In genomic region chrX:68703369-68703768, GRCh38 we compare ENCODE assay signal across 24 cellular contexts. TPM values are rescaled to one million over a fixed set of nuclear protein-coding genes. Genes with fewer than 3 reads are reported as not detected.
DNase-seq lines count a peak whose midpoint lies in the region; ATAC-seq, FAIRE-seq and TF ChIP-seq lines count a peak whose summit lies in the region.
"Had no signal": no experiment of that assay in that cellular context is flagged by ENCODE, and none has a peak within 500 bp of the region (broad histone marks: within the 10 kb centered on the region; RNA-seq: fewer than 3 reads in every experiment).

No MANE protein-coding gene starts in this region.

- no peak overlapping the region for H4K5ac ChIP-seq in IMR-90 (ENCODE audit: low read depth, low read length)

- H4K20me1 ChIP-seq in BLaER1 (no peaks in the 10 kb centered on the region; the same call in 1 of the 2 replicates), IMR-90 (ENCODE audit: insufficient read depth, low read length) (no peaks in the 10 kb centered on the region)

- TF ChIP-seq RAD21 in IMR-90 (IDR thresholded peaks at IDR 0.05; ENCODE audit: low read length): no peak

- H3K9me3 ChIP-seq in BLaER1 (no peaks in the 10 kb centered on the region), IMR-90 (ENCODE audit: control insufficient read depth, insufficient read depth, low read length) (no peaks in the 10 kb centered on the region), right lobe of liver (no peaks in the 10 kb centered on the region)
- H3K9me3 ChIP-seq: A549, BE2C had no signal

- H3K27ac ChIP-seq in BLaER1 (no peak overlapping the region), IMR-90 (ENCODE audit: insufficient read depth, low read length) (no peak overlapping the region), right lobe of liver (peak overlapping the region in 1 of 3 donors; percentile 39)
- H3K27ac ChIP-seq: A549 had no signal

- H2AFZ ChIP-seq in IMR-90 (replicated peaks; ENCODE audit: low read length, poor library complexity): peak overlapping the region; percentile 9

- DNase-seq in IMR-90 (no peak), endothelial cell (ENCODE audit: low spot score) (no peak), right lobe of liver (peak in 1 of 3 donors; percentile 40), NCI-H2107 (lab: John Stamatoyannopoulos, UW) (no peak), GM12892 (ENCODE audit: insufficient read length) (no peak)
- DNase-seq in activated CD4-positive, alpha-beta T cell treated with anti-CD3 and anti-CD28 coated beads, Interleukin-2, amount 10 ng/mL, durations not matched to agents 24 days and 14 days: no peak
- DNase-seq: activated CD4-positive, alpha-beta T cell treated with anti-CD3 and anti-CD28 coated beads for 36 hours; activated naive CD4-positive, alpha-beta T cell treated with anti-CD3 and anti-CD28 coated beads, Interleukin-2, amount 10 ng/mL, durations not matched to agents 7 days and 5 days; activated T-cell treated with anti-CD3 and anti-CD28 coated beads, Interleukin-2, amount 50 U/mL, for 72 hours; aorta; BE2C; erythroblast; foreskin melanocyte; Karpas-422; NCI-H510A; stimulated activated CD8-positive, alpha-beta memory T cell treated with anti-CD3 and anti-CD28 coated beads, Interleukin-4, amount 100 ng/mL, for 48 hours had no signal

- peaks cover 4% of the 10 kb centered on the region for H3K36me3 Mint-ChIP-seq in endothelial cell (ENCODE audit: low read depth, unreplicated experiment)
- no peaks in the 10 kb centered on the region for H3K36me3 Mint-ChIP-seq in activated CD4-positive, alpha-beta T cell treated with anti-CD3 and anti-CD28 coated beads, Interleukin-2, amount 10 ng/mL, durations not matched to agents 24 days and 14 days (ENCODE audit: low read depth)
- H3K36me3 Mint-ChIP-seq: activated naive CD4-positive, alpha-beta T cell treated with anti-CD3 and anti-CD28 coated beads, Interleukin-2, amount 10 ng/mL, durations not matched to agents 7 days and 5 days had no signal

- H3K79me1 ChIP-seq in IMR-90 (ENCODE audit: low read depth in 1 of 2, low read length in 2 of 2): no peaks in the 10 kb centered on the region

- no TSS peak for BruUV-seq in IMR-90 (replicated peaks; lab: Mats Ljungman, UMichigan)

- dilution Hi-C loops in IMR-90 (cut with HindIII; ENCODE audit: low sequenced_read_pairs, unreplicated experiment): no loop called here

- no peaks in the 10 kb centered on the region for H3K9me1 ChIP-seq in IMR-90 (ENCODE audit: insufficient read depth, low read length)

- no peak for ATAC-seq in IMR-90 (ENCODE audit: low read depth)
- ATAC-seq in right lobe of liver: peak in 3 of 4 donors; percentile 2 to 12 (median 2)
- ATAC-seq in HG03378 (IDR thresholded peaks at IDR 0.05; ENCODE audit: unreplicated experiment): no peak
- ATAC-seq: A549; activated CD4-positive, alpha-beta T cell treated with anti-CD3 and anti-CD28 coated beads for 36 hours; activated T-cell treated with anti-CD3 and anti-CD28 coated beads, Interleukin-2, amount 50 U/mL, for 72 hours; SK-N-SH treated with all-trans-retinoic acid at 6 μM for 48 hours had no signal

- H3K18ac ChIP-seq in IMR-90 (ENCODE audit: low read depth, low read length): no peak overlapping the region

- H2BK20ac ChIP-seq in IMR-90 (ENCODE audit: low read depth, low read length): no peak overlapping the region

- peaks cover 89% of the 10 kb centered on the region for H3K27me3 ChIP-seq in BLaER1
- H3K27me3 ChIP-seq in IMR-90 (ENCODE audit: control insufficient read depth, insufficient read depth, low read length): peaks cover 13% of the 10 kb centered on the region; the same call in 1 of the 2 replicates
- H3K27me3 ChIP-seq in right lobe of liver: no peaks in the 10 kb centered on the region
- H3K27me3 ChIP-seq: BE2C had no signal

- no peak overlapping the region for H3K23ac ChIP-seq in IMR-90 (ENCODE audit: low read depth, low read length)

- H3K9ac ChIP-seq in BLaER1 (no peak overlapping the region), IMR-90 (ENCODE audit: low read depth, low read length) (no peak overlapping the region)

- H3K9me3 Mint-ChIP-seq in endothelial cell (ENCODE audit: unreplicated experiment): no peaks in the 10 kb centered on the region
- H3K9me3 Mint-ChIP-seq in activated CD4-positive, alpha-beta T cell treated with anti-CD3 and anti-CD28 coated beads, Interleukin-2, amount 10 ng/mL, durations not matched to agents 24 days and 14 days: no peaks in the 10 kb centered on the region
- H3K9me3 Mint-ChIP-seq: activated naive CD4-positive, alpha-beta T cell treated with anti-CD3 and anti-CD28 coated beads, Interleukin-2, amount 10 ng/mL, durations not matched to agents 7 days and 5 days; activated T-cell treated with anti-CD3 and anti-CD28 coated beads, Interleukin-2, amount 50 U/mL, for 72 hours; central memory CD8-positive, alpha-beta T cell had no signal

- H3K36me3 ChIP-seq in BLaER1 (no peaks in the 10 kb centered on the region), IMR-90 (ENCODE audit: control insufficient read depth, insufficient read depth, low read length) (no peaks in the 10 kb centered on the region), right lobe of liver (no peaks in the 10 kb centered on the region)
- H3K36me3 ChIP-seq: BE2C had no signal

- no peak overlapping the region for H3K56ac ChIP-seq in IMR-90 (ENCODE audit: extremely low read depth, insufficient read depth, low read length)

- FAIRE-seq in GM12892 (lab: Jason Lieb, UNC): no peak
- FAIRE-seq: A549, GM19239, RCC 7860 had no signal

- H3K27me3 Mint-ChIP-seq in endothelial cell (ENCODE audit: unreplicated experiment): no peaks in the 10 kb centered on the region
- H3K27me3 Mint-ChIP-seq in activated CD4-positive, alpha-beta T cell treated with anti-CD3 and anti-CD28 coated beads, Interleukin-2, amount 10 ng/mL, durations not matched to agents 24 days and 14 days: no peaks in the 10 kb centered on the region
- H3K27me3 Mint-ChIP-seq: activated CD4-positive, alpha-beta T cell treated with anti-CD3 and anti-CD28 coated beads for 36 hours; activated naive CD4-positive, alpha-beta T cell treated with anti-CD3 and anti-CD28 coated beads, Interleukin-2, amount 10 ng/mL, durations not matched to agents 7 days and 5 days; central memory CD8-positive, alpha-beta T cell had no signal

- no peak overlapping the region for H3K14ac ChIP-seq in IMR-90 (replicated peaks; ENCODE audit: low read depth, low read length)

- H3K4ac ChIP-seq in IMR-90 (ENCODE audit: low read depth, low read length): no peak overlapping the region

- H2BK120ac ChIP-seq in IMR-90 (ENCODE audit: low read depth, low read length): no peak overlapping the region

- intact Hi-C loops in IMR-90 (cut with micrococcal nuclease): loop anchor here (10.0 kb wide), 1 partner anchor 169 kb away; no protein-coding TSS in a partner anchor
- intact Hi-C loops in right lobe of liver (cut with DNase I): no loop called here
- intact Hi-C loops in activated CD4-positive, alpha-beta T cell treated with anti-CD3 and anti-CD28 coated beads, Interleukin-2, amount 10 ng/mL, durations not matched to agents 24 days and 14 days (cut with micrococcal nuclease): no loop called here

- no peak for TF ChIP-seq POLR2A in IMR-90 (IDR thresholded peaks at IDR 0.05; ENCODE audit: low read depth, low read length)
- no peak for TF ChIP-seq POLR2A in right lobe of liver (IDR thresholded peaks at IDR 0.05)
- TF ChIP-seq POLR2A in GM12892 (IDR thresholded peaks at IDR 0.05; ENCODE audit: low read depth, low read length): no peak

- H3K4me1 ChIP-seq in BLaER1 (peaks cover 9% of the 10 kb centered on the region), IMR-90 (ENCODE audit: control insufficient read depth, insufficient read depth, low read length) (no peaks in the 10 kb centered on the region), right lobe of liver (peaks cover 0 to 20% (median 6%) of the 10 kb centered on the region in 4 donors)
- H3K4me1 ChIP-seq: A549, BE2C had no signal

- H4K8ac ChIP-seq in IMR-90 (ENCODE audit: low read depth in 2 of 2, low read length in 2 of 2): no peak overlapping the region

- peak overlapping the region; percentile 90 for H3K27ac Mint-ChIP-seq in endothelial cell (ENCODE audit: unreplicated experiment)
- H3K27ac Mint-ChIP-seq in activated CD4-positive, alpha-beta T cell treated with anti-CD3 and anti-CD28 coated beads, Interleukin-2, amount 10 ng/mL, durations not matched to agents 24 days and 14 days: no peak overlapping the region
- H3K27ac Mint-ChIP-seq: activated CD4-positive, alpha-beta T cell treated with anti-CD3 and anti-CD28 coated beads for 36 hours; activated naive CD4-positive, alpha-beta T cell treated with anti-CD3 and anti-CD28 coated beads, Interleukin-2, amount 10 ng/mL, durations not matched to agents 7 days and 5 days; activated T-cell treated with anti-CD3 and anti-CD28 coated beads, Interleukin-2, amount 50 U/mL, for 72 hours had no signal

- in situ Hi-C loops in IMR-90 (cut with MboI; ENCODE audit: low sequenced_read_pairs): loop anchor here (25.0 kb wide), 1 partner anchor 516 kb away; no protein-coding TSS in a partner anchor

- TF ChIP-seq CTCF in IMR-90 (conservative IDR thresholded peaks at IDR 0.05; ENCODE audit: low read depth, low read length) (no peak), endothelial cell (IDR thresholded peaks at IDR 0.05; ENCODE audit: unreplicated experiment) (no peak), right lobe of liver (IDR thresholded peaks at IDR 0.05) (no peak)

- no peak overlapping the region for H2BK5ac ChIP-seq in IMR-90 (ENCODE audit: low read depth, low read length, poor library complexity, severe bottlenecking)

- CTCF ChIA-PET in IMR-90 (lab: Yijun Ruan, JAX): no interaction called here

- H3K4me3 Mint-ChIP-seq in endothelial cell (ENCODE audit: unreplicated experiment): no peak overlapping the region
- H3K4me3 Mint-ChIP-seq in activated CD4-positive, alpha-beta T cell treated with anti-CD3 and anti-CD28 coated beads, Interleukin-2, amount 10 ng/mL, durations not matched to agents 24 days and 14 days: no peak overlapping the region
- H3K4me3 Mint-ChIP-seq: activated CD4-positive, alpha-beta T cell treated with anti-CD3 and anti-CD28 coated beads for 36 hours; activated naive CD4-positive, alpha-beta T cell treated with anti-CD3 and anti-CD28 coated beads, Interleukin-2, amount 10 ng/mL, durations not matched to agents 7 days and 5 days; activated T-cell treated with anti-CD3 and anti-CD28 coated beads, Interleukin-2, amount 50 U/mL, for 72 hours; central memory CD8-positive, alpha-beta T cell had no signal

- H2AK5ac ChIP-seq in IMR-90 (ENCODE audit: low read depth, low read length): no peak overlapping the region

- WGBS in IMR-90 (ENCODE audit: extremely low coverage in 2 of 2, insufficient read length in 1 of 2), 2 experiments: no CpG with 5 or more reads among the region's 5 CpGs
- WGBS in right lobe of liver (ENCODE audit: insufficient coverage, low coverage, low lambda C conversion rate, missing lambda C conversion rate): 29% methylated on average over 3 of the region's 5 CpGs

- no peak overlapping the region for H2BK15ac ChIP-seq in IMR-90 (ENCODE audit: low read depth, low read length)

- H3K4me3 ChIP-seq in BLaER1: no peak overlapping the region
- no peak overlapping the region for H3K4me3 ChIP-seq in IMR-90 (ENCODE audit: insufficient read depth, low read depth, low read length)
- no peak overlapping the region for H3K4me3 ChIP-seq in right lobe of liver
- H3K4me3 ChIP-seq: A549, lung had no signal

- H3K4me2 ChIP-seq in BLaER1 (peak overlapping the region; percentile 11), IMR-90 (ENCODE audit: low read depth, low read length) (no peak overlapping the region)
- H3K4me2 ChIP-seq: A549 had no signal

- no peak overlapping the region for H2AK9ac ChIP-seq in IMR-90 (replicated peaks; ENCODE audit: low read depth, low read length, poor library complexity)

- H3K4me1 Mint-ChIP-seq in endothelial cell (ENCODE audit: unreplicated experiment): peaks cover 47% of the 10 kb centered on the region
- H3K4me1 Mint-ChIP-seq in activated CD4-positive, alpha-beta T cell treated with anti-CD3 and anti-CD28 coated beads, Interleukin-2, amount 10 ng/mL, durations not matched to agents 24 days and 14 days: peaks cover 3% of the 10 kb centered on the region
- H3K4me1 Mint-ChIP-seq: activated CD4-positive, alpha-beta T cell treated with anti-CD3 and anti-CD28 coated beads for 36 hours; activated naive CD4-positive, alpha-beta T cell treated with anti-CD3 and anti-CD28 coated beads, Interleukin-2, amount 10 ng/mL, durations not matched to agents 7 days and 5 days; central memory CD8-positive, alpha-beta T cell had no signal

- no peak overlapping the region for H4K91ac ChIP-seq in IMR-90 (ENCODE audit: insufficient read depth, low read depth, low read length)

- POLR2A ChIA-PET in IMR-90 (lab: Charles Lee; ENCODE audit: unreplicated experiment): no interaction called here

RNA-seq across cellular contexts. Expression of gene STARD8, which starts 55.9 kb away (rescaled TPM):
- total RNA-seq in IMR-90 (2012; rRNA removed): 1.6 and 1.7 TPM in 2 replicates
- polyA plus RNA-seq in IMR-90 (2012; rRNA removed): 2.3 and 2.5 TPM in 2 replicates
- polyA plus RNA-seq in IMR-90 (2012; cell fraction: cytosol; rRNA removed): 1.1 and 1.6 TPM in 2 replicates
- polyA plus RNA-seq in IMR-90 (2012; cell fraction: nucleus; rRNA removed; ENCODE audit: low replicate concordance): 3.8 and 5.7 TPM in 2 replicates
- total RNA-seq in endothelial cell (ENCODE audit: unreplicated experiment): 82.7 TPM
- total RNA-seq in right lobe of liver: 10 to 100 TPM in 1 of 6 experiments, 1 to 10 TPM in 5; 6.6 to 11.5 (median 7.6) TPM
- 2.5 and 3.3 TPM in 2 replicates for total RNA-seq in activated CD4-positive, alpha-beta T cell treated with anti-CD3 and anti-CD28 coated beads, Interleukin-2, amount 10 ng/mL, durations not matched to agents 24 days and 14 days
- 0.06 TPM for polyA plus RNA-seq in GM12892 (2012; ENCODE audit: missing spikeins)

Comparison
In these comparisons a context has a peak if more than half of its experiments do, and no peak if none do; other contexts are left out.
1. ATAC-seq: peak in right lobe of liver (3 of 4); none in IMR-90 (single experiment) and HG03378 (single experiment).